Comparison of ENCODE assay signal across 14 cellular contexts in the genomic region with DNA sequence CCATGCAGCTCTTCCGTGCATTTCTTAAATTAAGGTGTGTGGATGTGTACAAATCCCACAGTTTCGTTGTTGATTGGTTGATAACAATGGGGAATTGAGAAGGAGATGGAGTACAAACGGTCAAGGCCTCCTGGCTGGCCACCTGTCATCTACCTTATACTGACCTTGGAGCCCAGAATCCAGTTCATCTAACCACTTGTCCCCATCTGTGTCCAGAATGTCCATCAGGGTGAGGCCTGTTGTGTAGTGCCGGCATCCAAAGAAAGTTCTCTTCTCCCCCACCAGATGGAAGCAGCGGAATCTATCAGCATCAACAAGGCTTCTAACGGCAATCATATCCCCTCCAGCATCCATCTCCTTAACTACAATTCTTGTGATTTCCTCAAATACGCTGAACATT. TPM values are rescaled to one million over a fixed set of nuclear protein-coding genes. Genes with fewer than 3 reads are reported as not detected.
DNase-seq lines count a peak whose midpoint lies in the region; ATAC-seq and TF ChIP-seq lines count a peak whose summit lies in the region.
"Had no signal": no experiment of that assay in that cellular context is flagged by ENCODE, and none has a peak within 500 bp of the region (broad histone marks: within the 10 kb centered on the region; RNA-seq: fewer than 3 reads in every experiment).

No MANE protein-coding gene starts in this region.

- H3K27ac Mint-ChIP-seq in immature natural killer cell: peak overlapping the region in 1 of 6 donors; percentile 73

- no peaks in the 10 kb centered on the region for H4K20me1 ChIP-seq in smooth muscle cell (ENCODE audit: low read depth)

- no peak overlapping the region for H3K27ac ChIP-seq in smooth muscle cell (ENCODE audit: low read depth)
- H3K27ac ChIP-seq: RWPE1 had no signal

- H3K9ac ChIP-seq in smooth muscle cell (ENCODE audit: low read depth): no peak overlapping the region

- TF ChIP-seq CTCF in fibroblast of the aortic adventitia (IDR thresholded peaks at IDR 0.05; ENCODE audit: insufficient read depth, low read length) (no peak), smooth muscle cell (IDR thresholded peaks at IDR 0.05; ENCODE audit: borderline replicate concordance, insufficient read depth, poor library complexity, severe bottlenecking) (peak; percentile 5)

- ATAC-seq in GM19463 (IDR thresholded peaks at IDR 0.05; ENCODE audit: unreplicated experiment): no peak

- peak; percentile 19 for DNase-seq in NCI-H82 (lab: John Stamatoyannopoulos, UW)
- DNase-seq in NCI-H82 treated with DMSO at 0.1 percent for 48 hours (lab: John Stamatoyannopoulos, UW; ENCODE audit: unreplicated experiment): no peak
- peak; percentile 42 for DNase-seq in SK-MEL-5 (ENCODE audit: low read depth, low spot score)
- peak; percentile 25 for DNase-seq in fibroblast of the aortic adventitia (ENCODE audit: low read depth)
- DNase-seq in smooth muscle cell (lab: John Stamatoyannopoulos, UW; ENCODE audit: unreplicated experiment): no peak
- DNase-seq in immature natural killer cell: no peak
- DNase-seq in Kasumi-1 (lab: John Stamatoyannopoulos, UW): no peak
- DNase-seq: ACHN, NCI-H2081 treated with DMSO at 0.1 percent for 48 hours had no signal

- no peaks in the 10 kb centered on the region for H3K27me3 ChIP-seq in smooth muscle cell (ENCODE audit: low read depth)

- H3K9me3 Mint-ChIP-seq in immature natural killer cell: no peaks in the 10 kb centered on the region
- H3K9me3 Mint-ChIP-seq: activated naive CD4-positive, alpha-beta T cell treated with anti-CD3 and anti-CD28 coated beads, Interleukin-2, amount 50 U/mL, for 24 hours had no signal

- no peak overlapping the region for H2AFZ ChIP-seq in smooth muscle cell (ENCODE audit: low read depth)

- H3K4me1 Mint-ChIP-seq in immature natural killer cell: peaks cover 16 to 23% of the 10 kb centered on the region in 2 donors

- H3K4me2 ChIP-seq in smooth muscle cell: no peak overlapping the region

- peaks cover 0 to 1% (median 0%) of the 10 kb centered on the region in 3 donors for H3K27me3 Mint-ChIP-seq in immature natural killer cell (ENCODE audit: low read depth in 3 of 3)
- H3K27me3 Mint-ChIP-seq: activated naive CD4-positive, alpha-beta T cell treated with anti-CD3 and anti-CD28 coated beads, Interleukin-2, amount 50 U/mL, for 24 hours had no signal

- in situ Hi-C loops in SK-MEL-5 (cut with HindIII; ENCODE audit: low pct_unique_long_range_greater_than_20kb, low sequenced_read_pairs): no loop called here

- no peaks in the 10 kb centered on the region for H3K79me2 ChIP-seq in smooth muscle cell (ENCODE audit: low read depth)

- peaks cover 11 to 44% (median 23%) of the 10 kb centered on the region in 3 donors for H3K36me3 Mint-ChIP-seq in immature natural killer cell

- H3K36me3 ChIP-seq in smooth muscle cell (ENCODE audit: low read depth): no peaks in the 10 kb centered on the region

- no peaks in the 10 kb centered on the region for H3F3A ChIP-seq in smooth muscle cell (ENCODE audit: low read depth)

- no peak overlapping the region for H3K4me3 Mint-ChIP-seq in immature natural killer cell
- H3K4me3 Mint-ChIP-seq: activated naive CD4-positive, alpha-beta T cell treated with anti-CD3 and anti-CD28 coated beads, Interleukin-2, amount 50 U/mL, for 24 hours had no signal

- H3K4me3 ChIP-seq in fibroblast of the aortic adventitia (ENCODE audit: low read depth, low read length): no peak overlapping the region
- no peak overlapping the region for H3K4me3 ChIP-seq in smooth muscle cell

- H3K9me3 ChIP-seq in smooth muscle cell (replicated peaks; ENCODE audit: low read depth): no peaks in the 10 kb centered on the region

- no peaks in the 10 kb centered on the region for H3K4me1 ChIP-seq in smooth muscle cell (ENCODE audit: low read depth)

- 92% methylated on average over 7 of the region's 7 CpGs for WGBS in smooth muscle cell (ENCODE audit: low lambda C conversion rate)

RNA-seq across cellular contexts. Expression of a gene that starts 1.5 kb away (rescaled TPM):
- 0.27 and 0.40 TPM in 2 replicates for total RNA-seq in SK-MEL-5 (2014; rRNA removed; shearing (Covaris generic))
- polyA plus RNA-seq in SK-MEL-5 (2015; cell fraction: cytosol; rRNA removed): 0.06 and 0.79 TPM in 2 replicates
- 8.9 and 16.8 TPM in 2 replicates for polyA plus RNA-seq in SK-MEL-5 (2015; cell fraction: nucleus; rRNA removed)
- 3.5 and 39.4 TPM in 2 replicates for total RNA-seq in fibroblast of the aortic adventitia (ENCODE audit: low replicate concordance)
- 16.4 TPM in 2 replicates for total RNA-seq in smooth muscle cell
- 6.6 and 12.6 TPM in 2 replicates for polyA plus RNA-seq in smooth muscle cell
- 1 to 10 TPM in 2 of 3 donors, under 1 TPM in 1; 0.13 to 2.4 (median 2.1) TPM for polyA plus RNA-seq in immature natural killer cell

RNA-seq across cellular contexts. Expression of a gene that starts 10.5 kb away (rescaled TPM):
- 32.4 and 33.7 TPM in 2 replicates for total RNA-seq in SK-MEL-5 (2014; rRNA removed; shearing (Covaris generic))
- polyA plus RNA-seq in SK-MEL-5 (2015; cell fraction: cytosol; rRNA removed): 41.4 and 46.5 TPM in 2 replicates
- polyA plus RNA-seq in SK-MEL-5 (2015; cell fraction: nucleus; rRNA removed): 12.5 and 16.5 TPM in 2 replicates
- total RNA-seq in fibroblast of the aortic adventitia (ENCODE audit: low replicate concordance) (46.9 and 71.7 TPM in 2 replicates), smooth muscle cell (29.8 and 43.5 TPM in 2 replicates)
- polyA plus RNA-seq in smooth muscle cell (24.7 and 34.9 TPM in 2 replicates), immature natural killer cell (100 to 1,000 TPM in 1 of 3 donors, 10 to 100 TPM in 2; 44.1 to 154 (median 63.8) TPM)

RNA-seq across cellular contexts. Expression of a gene that starts 10.6 kb away (rescaled TPM):
- not detected in 2 replicates for total RNA-seq in SK-MEL-5 (2014; rRNA removed; shearing (Covaris generic))
- polyA plus RNA-seq in SK-MEL-5 (2015; cell fraction: cytosol; rRNA removed): not detected in 2 replicates
- not detected in 2 replicates for polyA plus RNA-seq in SK-MEL-5 (2015; cell fraction: nucleus; rRNA removed)
- total RNA-seq in fibroblast of the aortic adventitia (ENCODE audit: low replicate concordance): not detected in 2 replicates
- total RNA-seq in smooth muscle cell: not detected in 2 replicates
- not detected in 2 replicates for polyA plus RNA-seq in smooth muscle cell
- polyA plus RNA-seq in immature natural killer cell: not detected
- total RNA-seq: endothelial cell of umbilical vein, renal cortical epithelial cell had no signal
- polyA plus RNA-seq: endothelial cell of umbilical vein had no signal

RNA-seq across cellular contexts. Expression of a gene that starts 45.9 kb away (rescaled TPM):
- not detected in 2 replicates for total RNA-seq in SK-MEL-5 (2014; rRNA removed; shearing (Covaris generic))
- not detected in 2 replicates for polyA plus RNA-seq in SK-MEL-5 (2015; cell fraction: cytosol; rRNA removed)
- not detected in 2 replicates for polyA plus RNA-seq in SK-MEL-5 (2015; cell fraction: nucleus; rRNA removed)
- total RNA-seq in fibroblast of the aortic adventitia (ENCODE audit: low replicate concordance) (not detected in 2 replicates), smooth muscle cell (0.31 and 1.3 TPM in 2 replicates)
- polyA plus RNA-seq in smooth muscle cell (0.28 and 0.50 TPM in 2 replicates), immature natural killer cell (1 to 10 TPM in 1 of 3 donors, not detected in 2; 2.3 TPM)
- total RNA-seq: endothelial cell of umbilical vein, renal cortical epithelial cell had no signal
- polyA plus RNA-seq: endothelial cell of umbilical vein had no signal

RNA-seq across cellular contexts. Expression of a gene that starts 48.9 kb away (rescaled TPM):
- total RNA-seq in SK-MEL-5 (2014; rRNA removed; shearing (Covaris generic)): not detected in 2 replicates
- polyA plus RNA-seq in SK-MEL-5 (2015; cell fraction: cytosol; rRNA removed): not detected in 2 replicates
- polyA plus RNA-seq in SK-MEL-5 (2015; cell fraction: nucleus; rRNA removed): not detected in 2 replicates
- not detected in 2 replicates for total RNA-seq in fibroblast of the aortic adventitia (ENCODE audit: low replicate concordance)
- total RNA-seq in smooth muscle cell: not detected in 2 replicates
- not detected in 2 replicates for polyA plus RNA-seq in smooth muscle cell
- not detected for polyA plus RNA-seq in immature natural killer cell
- total RNA-seq: endothelial cell of umbilical vein, renal cortical epithelial cell had no signal
- polyA plus RNA-seq: endothelial cell of umbilical vein had no signal

Comparison
In these comparisons a context has a peak if more than half of its experiments do, and no peak if none do; other contexts are left out.
1. DNase-seq: peak in NCI-H82 (single experiment), SK-MEL-5 (single experiment) and fibroblast of the aortic adventitia (single experiment); none in NCI-H82 treated with DMSO at 0.1 percent for 48 hours (single experiment), smooth muscle cell (single experiment), immature natural killer cell (0 of 3) and Kasumi-1 (0 of 2).